ENCODE assay signal across 8 cellular contexts in genomic region chr20:62065669-62066338, GRCh38. TPM values are rescaled to one million over a fixed set of nuclear protein-coding genes. Genes with fewer than 3 reads are reported as not detected.
A peak's percentile ranks its signal among the peaks of the same experiment; 100 is the strongest.
DNase-seq lines count a peak whose midpoint lies in the region; ATAC-seq and TF ChIP-seq lines count a peak whose summit lies in the region.

TSS of gene TAF4 (minus strand) at chr20:62065881. CDS start at chr20:62065810, 71 bp downstream.

- no peaks in the 10 kb centered on the region for H3K36me3 ChIP-seq in upper lobe of right lung

- TF ChIP-seq CTCF in GM10266 (IDR thresholded peaks at IDR 0.05; ENCODE audit: control insufficient read depth, insufficient read depth, low read depth, missing control alignments) (no peak), progenitor cell of endocrine pancreas (IDR thresholded peaks at IDR 0.05; ENCODE audit: unreplicated experiment) (no peak), upper lobe of right lung (IDR thresholded peaks at IDR 0.05) (no peak)

- intact Hi-C loops in left cardiac atrium (cut with DNase I): loop anchor here in 1 of 2 donors (10.0 kb wide), 1 partner anchor 59 kb away; the partner anchor contains the start of gene LSM14B
- intact Hi-C loops in upper lobe of right lung (cut with DNase I): no loop called here

- H3K27me3 Mint-ChIP-seq in progenitor cell of endocrine pancreas: no peaks in the 10 kb centered on the region

- peaks cover 28% of the 10 kb centered on the region for H3K4me1 Mint-ChIP-seq in progenitor cell of endocrine pancreas (ENCODE audit: low read depth)

- H3K4me1 ChIP-seq in upper lobe of right lung: peaks cover 30% of the 10 kb centered on the region

- DNase-seq in GM10266 (ENCODE audit: extremely low spot score): peak; percentile 100
- DNase-seq in HEK293T (ENCODE audit: extremely low spot score): peak; percentile 98
- DNase-seq in NAMALWA (ENCODE audit: low spot score): peak; percentile 76
- peak; percentile 68 to 85 (median 71) for DNase-seq in T-helper 1 cell
- peak; percentile 76 for DNase-seq in left cardiac atrium
- peak; percentile 70 for DNase-seq in progenitor cell of endocrine pancreas (ENCODE audit: low spot score, unreplicated experiment)
- DNase-seq in upper lobe of right lung: peak; percentile 89

- no peaks in the 10 kb centered on the region for H3K9me3 ChIP-seq in upper lobe of right lung

- H3K27ac Mint-ChIP-seq in progenitor cell of endocrine pancreas: peak within 1 kb of the TSS; percentile 99

- 0 to 1% (median 0%) methylated on average over 54 to 109 of the region's 117 CpGs for WGBS in adipose tissue, 3 donors

- H3K4me3 Mint-ChIP-seq in progenitor cell of endocrine pancreas (ENCODE audit: low read depth): peak within 1 kb of the TSS; percentile 80

- H3K36me3 Mint-ChIP-seq in progenitor cell of endocrine pancreas (ENCODE audit: insufficient read depth): peaks cover 3% of the 10 kb centered on the region

- ATAC-seq in left cardiac atrium (peak; percentile 62 to 81), upper lobe of right lung (peak; percentile 79)

- H3K27ac ChIP-seq in adipose tissue (ENCODE audit: low read depth, low read length) (peak within 1 kb of the TSS; percentile 56), upper lobe of right lung (peak within 1 kb of the TSS; percentile 91)

- peak within 1 kb of the TSS; percentile 73 for H3K4me3 ChIP-seq in upper lobe of right lung

- CTCF ChIA-PET in HEK293T (lab: Yijun Ruan, JAX): no interaction called here

- no peaks in the 10 kb centered on the region for H3K9me3 Mint-ChIP-seq in progenitor cell of endocrine pancreas (ENCODE audit: low read depth)

- POLR2A ChIA-PET in HEK293T (lab: Yijun Ruan, JAX): interaction anchor here (0.8 to 4.0 kb wide), 14 partner anchors 23 to 151 kb away, joined by 3 to 37 read pairs (median 4); partner anchors contain the start of gene LSM14B

- H3K27me3 ChIP-seq in upper lobe of right lung: no peaks in the 10 kb centered on the region

TF ChIP-seq in HEK293T, 16 proteins besides CTCF, POLR2A, EP300 and RAD21:
- no peak for TF ChIP-seq NFRKB (IDR thresholded peaks at IDR 0.05)
- TF ChIP-seq SP1 (IDR thresholded peaks at IDR 0.05): no peak
- no peak for TF ChIP-seq L3MBTL2 (conservative IDR thresholded peaks at IDR 0.05)
- no peak for TF ChIP-seq FOXA1 (IDR thresholded peaks at IDR 0.05)
- TF ChIP-seq BHLHE40 (IDR thresholded peaks at IDR 0.05; ENCODE audit: borderline replicate concordance): no peak
- TF ChIP-seq CTBP1 (IDR thresholded peaks at IDR 0.05; ENCODE audit: borderline replicate concordance): no peak
- TF ChIP-seq SUZ12 (IDR thresholded peaks at IDR 0.05): no peak
- no peak for TF ChIP-seq FOXK2 (IDR thresholded peaks at IDR 0.05)
- TF ChIP-seq ARNT (IDR thresholded peaks at IDR 0.05): no peak
- TF ChIP-seq TARDBP (IDR thresholded peaks at IDR 0.05): no peak
- no peak for TF ChIP-seq ZNF384 (IDR thresholded peaks at IDR 0.05)
- TF ChIP-seq ELF4 (IDR thresholded peaks at IDR 0.05): no peak
- no peak for TF ChIP-seq LEF1 (IDR thresholded peaks at IDR 0.05; ENCODE audit: borderline replicate concordance)
- TF ChIP-seq HDGF (IDR thresholded peaks at IDR 0.05; ENCODE audit: borderline replicate concordance): no peak
- TF ChIP-seq, protein P1, sequence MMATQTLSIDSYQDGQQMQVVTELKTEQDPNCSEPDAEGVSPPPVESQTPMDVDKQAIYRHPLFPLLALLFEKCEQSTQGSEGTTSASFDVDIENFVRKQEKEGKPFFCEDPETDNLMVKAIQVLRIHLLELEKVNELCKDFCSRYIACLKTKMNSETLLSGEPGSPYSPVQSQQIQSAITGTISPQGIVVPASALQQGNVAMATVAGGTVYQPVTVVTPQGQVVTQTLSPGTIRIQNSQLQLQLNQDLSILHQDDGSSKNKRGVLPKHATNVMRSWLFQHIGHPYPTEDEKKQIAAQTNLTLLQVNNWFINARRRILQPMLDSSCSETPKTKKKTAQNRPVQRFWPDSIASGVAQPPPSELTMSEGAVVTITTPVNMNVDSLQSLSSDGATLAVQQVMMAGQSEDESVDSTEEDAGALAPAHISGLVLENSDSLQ (IDR thresholded peaks at IDR 0.05): no peak
- no peak for TF ChIP-seq FOXM1 (IDR thresholded peaks at IDR 0.05; ENCODE audit: borderline replicate concordance)

RNA-seq across cellular contexts. Expression of gene TAF4, which starts in this region (rescaled TPM):
- polyA plus RNA-seq in adipose tissue: 1 to 10 TPM; 4.5 to 5.8 (median 5.0) TPM
- total RNA-seq in left cardiac atrium (1 to 10 TPM; 8.8 to 9.3 TPM), progenitor cell of endocrine pancreas (34.7 and 35.9 TPM in 2 replicates), upper lobe of right lung (19.6 TPM)

Comparison
In these comparisons a context has a peak if more than half of its experiments do, and no peak if none do; other contexts are left out.
1. Peak in every context shown above with its lines: DNase-seq, ATAC-seq, H3K4me3 ChIP-seq and H3K27ac ChIP-seq.